Comparison of ENCODE assay signal across 1 cellular context in the genomic region with DNA sequence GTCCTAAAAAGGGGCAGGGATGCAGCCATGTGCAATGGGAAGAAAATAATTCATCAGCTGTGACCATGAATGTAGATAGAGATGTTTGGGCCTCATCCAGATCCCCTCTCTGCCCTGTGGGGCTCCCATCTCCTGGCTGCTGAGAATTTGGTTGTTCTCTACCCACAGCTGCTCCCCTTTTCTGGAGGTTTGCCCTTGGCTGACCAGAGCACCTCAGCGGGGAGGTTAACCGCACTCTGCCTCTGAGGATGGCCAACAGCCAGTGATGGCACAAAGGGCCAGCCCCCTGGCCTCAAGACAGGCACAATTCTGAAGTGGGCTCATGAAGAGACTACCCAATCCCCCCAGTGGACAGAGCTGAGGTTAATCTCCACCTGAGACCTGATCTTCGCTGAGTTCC.
TF ChIP-seq lines count a peak whose summit lies in the region.

No MANE protein-coding gene starts in this region.

TF ChIP-seq in IMR-90, 13 proteins besides CTCF, POLR2A, EP300 and RAD21:
- no peak for TF ChIP-seq MAZ (IDR thresholded peaks at IDR 0.05; ENCODE audit: borderline replicate concordance, low read depth, low read length)
- no peak for TF ChIP-seq CHD1 (IDR thresholded peaks at IDR 0.05; ENCODE audit: low read depth, low read length)
- TF ChIP-seq RFX5 (IDR thresholded peaks at IDR 0.05; ENCODE audit: low read depth, low read length), result no peak
- TF ChIP-seq BHLHE40 (IDR thresholded peaks at IDR 0.05; ENCODE audit: low read depth, low read length), result no peak
- no peak for TF ChIP-seq CEBPB (IDR thresholded peaks at IDR 0.05; ENCODE audit: low read depth, low read length)
- no peak for TF ChIP-seq MAFK (IDR thresholded peaks at IDR 0.05; ENCODE audit: low read depth, low read length)
- TF ChIP-seq FOS (IDR thresholded peaks at IDR 0.05; ENCODE audit: low read depth, low read length), result no peak
- TF ChIP-seq MXI1 (IDR thresholded peaks at IDR 0.05; ENCODE audit: borderline replicate concordance, low read depth, low read length), result no peak
- TF ChIP-seq RCOR1 (IDR thresholded peaks at IDR 0.05; ENCODE audit: insufficient replicate concordance, low read length), result no peak
- no peak for TF ChIP-seq SMC3 (IDR thresholded peaks at IDR 0.05; ENCODE audit: low read depth, low read length)
- TF ChIP-seq, protein P1, sequence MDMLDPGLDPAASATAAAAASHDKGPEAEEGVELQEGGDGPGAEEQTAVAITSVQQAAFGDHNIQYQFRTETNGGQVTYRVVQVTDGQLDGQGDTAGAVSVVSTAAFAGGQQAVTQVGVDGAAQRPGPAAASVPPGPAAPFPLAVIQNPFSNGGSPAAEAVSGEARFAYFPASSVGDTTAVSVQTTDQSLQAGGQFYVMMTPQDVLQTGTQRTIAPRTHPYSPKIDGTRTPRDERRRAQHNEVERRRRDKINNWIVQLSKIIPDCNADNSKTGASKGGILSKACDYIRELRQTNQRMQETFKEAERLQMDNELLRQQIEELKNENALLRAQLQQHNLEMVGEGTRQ (IDR thresholded peaks at IDR 0.05; ENCODE audit: low read depth, low read length), result no peak
- no peak for TF ChIP-seq ELK1 (IDR thresholded peaks at IDR 0.05; ENCODE audit: borderline replicate concordance, low read depth, low read length)
- TF ChIP-seq NFE2L2 (IDR thresholded peaks at IDR 0.05; ENCODE audit: low read depth, low read length), result no peak
TF ChIP-seq in IMR-90: peak in this region for 0.
